Comparison of ENCODE assay signal across 13 cellular contexts in the genomic region with DNA sequence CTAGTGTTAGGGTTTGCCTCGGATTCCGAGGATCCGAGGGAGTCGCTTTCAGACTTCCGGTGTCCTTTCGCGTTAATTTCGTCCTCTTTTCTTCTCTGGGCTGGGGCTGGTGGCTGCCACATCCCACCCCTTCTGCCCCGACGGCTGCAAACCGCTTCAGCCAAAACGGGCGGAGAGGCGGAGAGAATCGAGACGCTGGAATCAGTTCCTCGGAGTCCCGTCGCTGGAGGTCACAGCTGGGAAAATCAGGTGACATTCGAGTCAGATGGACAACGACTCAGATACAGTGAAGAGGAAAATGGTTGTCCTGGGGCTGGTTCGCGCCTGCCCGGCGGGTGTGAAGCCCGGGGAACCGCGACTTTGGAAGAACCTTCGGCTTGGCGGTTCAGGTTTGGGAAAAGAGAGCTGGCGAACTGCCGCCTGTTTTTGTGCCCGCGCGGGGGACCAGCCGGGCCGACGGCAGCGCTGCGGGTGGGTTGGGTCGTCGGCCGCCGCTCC. TPM values are rescaled to one million over a fixed set of nuclear protein-coding genes. Genes with fewer than 3 reads are reported as not detected.
DNase-seq lines count a peak whose midpoint lies in the region; ATAC-seq, FAIRE-seq and TF ChIP-seq lines count a peak whose summit lies in the region.
"Had no signal": no experiment of that assay in that cellular context is flagged by ENCODE, and none has a peak within 500 bp of the region (broad histone marks: within the 10 kb centered on the region; RNA-seq: fewer than 3 reads in every experiment).

No MANE protein-coding gene starts in this region.

- DNase-seq in activated CD4-positive, alpha-beta T cell treated with anti-CD3 and anti-CD28 coated beads, Interleukin-2, amount 10 ng/mL, durations not matched to agents 24 days and 14 days = peak; percentile 61
- DNase-seq in activated CD4-positive, alpha-beta T cell treated with anti-CD3 and anti-CD28 coated beads, Interleukin-2, amount 50 U/mL, for 48 hours = no peak
- DNase-seq in NT2/D1 (ENCODE audit: low read depth, low spot score) (no peak), left cardiac atrium (no peak), psoas muscle (no peak), SW480 (ENCODE audit: low spot score) (no peak), OCI-M2 (lab: John Stamatoyannopoulos, UW; ENCODE audit: unreplicated experiment) (no peak), D721Med (ENCODE audit: insufficient read length, low spot score) (no peak)
- DNase-seq: foreskin keratinocyte, GDM1 had no signal

- peaks cover 5% of the 10 kb centered on the region for H3K36me3 Mint-ChIP-seq in activated CD4-positive, alpha-beta T cell treated with anti-CD3 and anti-CD28 coated beads, Interleukin-2, amount 10 ng/mL, durations not matched to agents 24 days and 14 days (ENCODE audit: low read depth)

- no peaks in the 10 kb centered on the region for H3K9me3 Mint-ChIP-seq in activated CD4-positive, alpha-beta T cell treated with anti-CD3 and anti-CD28 coated beads, Interleukin-2, amount 10 ng/mL, durations not matched to agents 24 days and 14 days

- no peak overlapping the region for H3K27ac ChIP-seq in psoas muscle
- H3K27ac ChIP-seq: foreskin keratinocyte, KMS-11, SJSA1 had no signal

- peak overlapping the region; percentile 11 for H3K4me3 ChIP-seq in NT2/D1 (ENCODE audit: insufficient read length, low read depth)
- H3K4me3 ChIP-seq in psoas muscle = peak overlapping the region; percentile 52
- H3K4me3 ChIP-seq: SJSA1 had no signal

- no peak overlapping the region for H3K4me3 Mint-ChIP-seq in activated CD4-positive, alpha-beta T cell treated with anti-CD3 and anti-CD28 coated beads, Interleukin-2, amount 10 ng/mL, durations not matched to agents 24 days and 14 days

- TF ChIP-seq CTCF in psoas muscle (IDR thresholded peaks at IDR 0.05) = no peak
- TF ChIP-seq CTCF in D721Med (IDR thresholded peaks at IDR 0.05; ENCODE audit: insufficient read depth, missing control alignments) = no peak

- ATAC-seq in left cardiac atrium (peak; percentile 6 to 10), psoas muscle (peak in 1 of 4 donors; percentile 24)
- ATAC-seq: foreskin keratinocyte had no signal

- no peak for FAIRE-seq in D721Med (lab: Jason Lieb, UNC)

- H3K27ac Mint-ChIP-seq in activated CD4-positive, alpha-beta T cell treated with anti-CD3 and anti-CD28 coated beads, Interleukin-2, amount 10 ng/mL, durations not matched to agents 24 days and 14 days = peak overlapping the region; percentile 48

- H3K36me3 ChIP-seq in NT2/D1 (ENCODE audit: insufficient read depth, insufficient read length, low read length) = no peaks in the 10 kb centered on the region
- no peaks in the 10 kb centered on the region for H3K36me3 ChIP-seq in psoas muscle (ENCODE audit: insufficient read depth in 1 of 2, low read depth in 1 of 2)
- H3K36me3 ChIP-seq: SJSA1 had no signal

- H3K9me3 ChIP-seq in NT2/D1 (ENCODE audit: insufficient read depth, low read length) (no peaks in the 10 kb centered on the region), psoas muscle (no peaks in the 10 kb centered on the region)

- peaks cover 92% of the 10 kb centered on the region for H3K27me3 Mint-ChIP-seq in activated CD4-positive, alpha-beta T cell treated with anti-CD3 and anti-CD28 coated beads, Interleukin-2, amount 10 ng/mL, durations not matched to agents 24 days and 14 days

- H3K4me1 ChIP-seq in NT2/D1 (ENCODE audit: insufficient read depth, insufficient read length) (peaks cover 4% of the 10 kb centered on the region), psoas muscle (peaks cover 9% of the 10 kb centered on the region)
- H3K4me1 ChIP-seq: foreskin keratinocyte, SJSA1 had no signal

- H3K9ac ChIP-seq in NT2/D1 (ENCODE audit: insufficient read length, low read depth) = no peak overlapping the region
- H3K9ac ChIP-seq: KMS-11 had no signal

- intact Hi-C loops in activated CD4-positive, alpha-beta T cell treated with anti-CD3 and anti-CD28 coated beads, Interleukin-2, amount 10 ng/mL, durations not matched to agents 24 days and 14 days (cut with micrococcal nuclease) = loop anchor here (1.0 to 2.0 kb wide), 2 partner anchors 11 to 89 kb away; no protein-coding TSS in a partner anchor
- intact Hi-C loops in left cardiac atrium (cut with DNase I) (loop anchor here in 1 of 2 donors (5.0 to 10.0 kb wide), 2 partner anchors 33 to 81 kb away; a partner anchor contains a TSS), psoas muscle (cut with DNase I) (no loop called here)

- H3K27me3 ChIP-seq in NT2/D1 (ENCODE audit: insufficient read depth, insufficient read length) (peaks cover 99% of the 10 kb centered on the region), psoas muscle (ENCODE audit: insufficient read depth in 3 of 3, low read length in 2 of 3) (peaks cover 3 to 94% (median 47%) of the 10 kb centered on the region in 3 donors)

- WGBS in psoas muscle, 3 donors = 2% methylated on average over 41 to 44 of the region's 44 CpGs

- H3K4me1 Mint-ChIP-seq in activated CD4-positive, alpha-beta T cell treated with anti-CD3 and anti-CD28 coated beads, Interleukin-2, amount 10 ng/mL, durations not matched to agents 24 days and 14 days = peaks cover 9% of the 10 kb centered on the region

RNA-seq across cellular contexts. Expression of a gene that starts 8.9 kb away (rescaled TPM):
- total RNA-seq in activated CD4-positive, alpha-beta T cell treated with anti-CD3 and anti-CD28 coated beads, Interleukin-2, amount 10 ng/mL, durations not matched to agents 24 days and 14 days = not detected in 2 replicates
- total RNA-seq in left cardiac atrium (100 to 1,000 TPM; 148 to 157 TPM), psoas muscle (1 to 10 TPM in 2 of 4 donors, not detected in 2; 1.8 to 4.1 TPM)
- polyA plus RNA-seq in psoas muscle = not detected
- total RNA-seq: foreskin keratinocyte, NCI-H460, SJSA1 had no signal
- polyA plus RNA-seq: foreskin keratinocyte had no signal

Comparison
In these comparisons a context has a peak if more than half of its experiments do, and no peak if none do; other contexts are left out.
1. RNA of a gene that starts 8.9 kb away (total RNA-seq): 148 to 157 TPM in left cardiac atrium; 1.8 to 4.1 TPM in psoas muscle and not detected in activated CD4-positive, alpha-beta T cell treated with anti-CD3 and anti-CD28 coated beads, Interleukin-2, amount 10 ng/mL, durations not matched to agents 24 days and 14 days; every median in the first group is over 10 times any median in the second.